ENCODE assay signal across 12 cellular contexts in genomic region chr12:51885294-51886020, GRCh38. TPM values are rescaled to one million over a fixed set of nuclear protein-coding genes. Genes with fewer than 3 reads are reported as not detected.
A peak's percentile ranks its signal among the peaks of the same experiment; 100 is the strongest.
DNase-seq lines count a peak whose midpoint lies in the region; ATAC-seq, FAIRE-seq and TF ChIP-seq lines count a peak whose summit lies in the region.
"Not testable (repeated sequence)": the region's sequence is repeated elsewhere in the genome, so short reads cannot be mapped to it uniquely, and the experiment has no call there.
"Had no signal": no experiment of that assay in that cellular context is flagged by ENCODE, and none has a peak within 500 bp of the region (broad histone marks: within the 10 kb centered on the region; RNA-seq: fewer than 3 reads in every experiment).

No MANE protein-coding gene starts in this region.

- not testable (repeated sequence) for H3K27me3 ChIP-seq in BLaER1; PC-3 (ENCODE audit: low read length); endothelial cell of umbilical vein (ENCODE audit: control insufficient read depth in 2 of 2, insufficient read depth in 2 of 2, low read length in 2 of 2)

- BruUV-seq in PC-3 (replicated peaks; lab: Mats Ljungman, UMichigan), result not testable (repeated sequence)
- TSS peak; percentile 83 for BruUV-seq in endothelial cell of umbilical vein (replicated peaks; lab: Mats Ljungman, UMichigan)

- TF ChIP-seq CTCF in PC-3 (conservative IDR thresholded peaks at IDR 0.05; ENCODE audit: low read depth, low read length); endothelial cell of umbilical vein (IDR thresholded peaks at IDR 0.05; ENCODE audit: extremely low read depth in 1 of 2, insufficient read depth in 1 of 2, low read depth in 1 of 2, low read length in 2 of 2): not testable (repeated sequence)

- dilution Hi-C loops in endothelial cell of umbilical vein (cut with MboI; ENCODE audit: extremely low pct_ligation_motif_present, low sequenced_read_pairs), result not testable (repeated sequence)

- H3K4me2 ChIP-seq in BLaER1 (peak overlapping the region; percentile 70), PC-3 (ENCODE audit: low read length) (peak overlapping the region; percentile 32; the same call in 1 of the 2 replicates), endothelial cell of umbilical vein (ENCODE audit: insufficient read depth, low read length) (peak overlapping the region; percentile 52)

- H3K79me2 ChIP-seq in PC-3 (ENCODE audit: low read length); endothelial cell of umbilical vein (ENCODE audit: control insufficient read depth, insufficient read depth, low read length): not testable (repeated sequence)

- H3K36me3 ChIP-seq in BLaER1; PC-3 (ENCODE audit: low read depth, low read length); endothelial cell of umbilical vein (ENCODE audit: control insufficient read depth in 2 of 2, extremely low read depth in 1 of 2, insufficient read depth in 2 of 2, low read length in 2 of 2): not testable (repeated sequence)

- H3F3A ChIP-seq in PC-3 (ENCODE audit: low read length, unreplicated experiment), result not testable (repeated sequence)

- 0 out of 2 replicates have a peak overlapping the region, but pooled peaks have one; percentile 18 for H3K9ac ChIP-seq in BLaER1
- H3K9ac ChIP-seq in PC-3 (ENCODE audit: low read length), result not testable (repeated sequence)
- peak overlapping the region; percentile 34 for H3K9ac ChIP-seq in endothelial cell of umbilical vein (replicated peaks; ENCODE audit: extremely low read depth, insufficient read depth, low read length)

- intact Hi-C loops in PC-3 (cut with micrococcal nuclease), result not testable (repeated sequence)
- intact Hi-C loops in activated naive CD4-positive, alpha-beta T cell treated with anti-CD3 and anti-CD28 coated beads for 36 hours (cut with micrococcal nuclease), result loop anchor here (1.0 to 2.0 kb wide), 2 partner anchors 86 to 139 kb away; no protein-coding TSS in a partner anchor
- intact Hi-C loops in endothelial cell of umbilical vein (cut with micrococcal nuclease), result loop anchor here (5.0 kb wide), 1 partner anchor 143 kb away; no protein-coding TSS in a partner anchor

- CTCF ChIA-PET in PC-3 (lab: Charles Lee) (interaction anchor here (0.8 to 1.2 kb wide), 3 partner anchors 10 to 141 kb away, joined by 3 to 7 read pairs (median 4); no protein-coding TSS in a partner anchor), endothelial cell of umbilical vein (lab: Charles Lee) (interaction anchor here (0.8 to 6.5 kb wide), 15 partner anchors 9 to 464 kb away, joined by 3 to 55 read pairs (median 5); no protein-coding TSS in a partner anchor)
- CTCF ChIA-PET in activated naive CD4-positive, alpha-beta T cell treated with anti-CD3 and anti-CD28 coated beads for 36 hours (lab: Charles Lee), result interaction anchor here (0.7 to 1.9 kb wide), 10 partner anchors 8 to 235 kb away, joined by 3 to 8 read pairs (median 4); no protein-coding TSS in a partner anchor

- H3K27ac Mint-ChIP-seq in activated naive CD4-positive, alpha-beta T cell treated with anti-CD3 and anti-CD28 coated beads for 36 hours, result peak overlapping the region; percentile 81
- H3K27ac Mint-ChIP-seq in naive B cell, result peak overlapping the region; percentile 47 to 94 (median 65)
- H3K27ac Mint-ChIP-seq in stimulated activated naive B cell treated with anti-CD40 and anti-IgM and Interleukin-4, amounts not matched to agents 10 μg/mL and 1 μg/mL and 100 μg/mL, for 72 hours, result peak overlapping the region; percentile 91

- H3K9me2 ChIP-seq in PC-3 (replicated peaks; ENCODE audit: low read length), result not testable (repeated sequence)

- H3K4me1 ChIP-seq in BLaER1 (peaks cover 44% of the 10 kb centered on the region), endothelial cell of umbilical vein (ENCODE audit: control insufficient read depth, extremely low read depth, insufficient read depth, low read length) (peaks cover 41% of the 10 kb centered on the region)
- not testable (repeated sequence) for H3K4me1 ChIP-seq in PC-3 (ENCODE audit: insufficient read depth, low read length)

- peak overlapping the region; percentile 63; the same call in 1 of the 2 replicates for H2AFZ ChIP-seq in PC-3 (ENCODE audit: low read length)
- H2AFZ ChIP-seq in endothelial cell of umbilical vein (ENCODE audit: low read depth, low read length), result not testable (repeated sequence)

- not testable (repeated sequence) for ATAC-seq in PC-3; naive B cell (ENCODE audit: low read depth in 2 of 2); stimulated activated naive B cell treated with anti-CD40 and anti-IgM and Interleukin-4, amounts not matched to agents 10 μg/mL and 1 μg/mL and 100 μg/mL, for 72 hours (replicated peaks)

- H3K27ac ChIP-seq in BLaER1, result peak overlapping the region; percentile 68
- not testable (repeated sequence) for H3K27ac ChIP-seq in PC-3 (ENCODE audit: low read length)
- H3K27ac ChIP-seq in endothelial cell of umbilical vein (ENCODE audit: insufficient read depth, low read depth, low read length), result peak overlapping the region; percentile 89

- FAIRE-seq in endothelial cell of umbilical vein (lab: Jason Lieb, UNC), result peak; percentile 38

- H3K9me3 ChIP-seq in BLaER1, result peaks cover 15% of the 10 kb centered on the region
- not testable (repeated sequence) for H3K9me3 ChIP-seq in PC-3 (ENCODE audit: low read length); endothelial cell of umbilical vein (replicated peaks; ENCODE audit: control insufficient read depth, insufficient read depth, low read length)

- POLR2A ChIA-PET in PC-3 (lab: Charles Lee; ENCODE audit: unreplicated experiment), result not testable (repeated sequence)
- POLR2A ChIA-PET in endothelial cell of umbilical vein (lab: Charles Lee), result interaction anchor here (0.8 to 1.6 kb wide), 7 partner anchors 10 to 121 kb away, joined by 3 to 8 read pairs (median 5); partner anchors contain the start of genes ACVRL1 and TAMALIN

- not testable (repeated sequence) for H4K20me1 ChIP-seq in BLaER1; PC-3 (ENCODE audit: low read length); endothelial cell of umbilical vein (replicated peaks; ENCODE audit: control insufficient read depth, extremely low read depth, insufficient read depth, low read length)

- not testable (repeated sequence) for DNase-seq in PC-3; activated naive CD4-positive, alpha-beta T cell treated with anti-CD3 and anti-CD28 coated beads for 36 hours; endothelial cell of umbilical vein (ENCODE audit: low read depth, low spot score); naive B cell; stimulated activated naive B cell treated with anti-CD40 and anti-IgM and Interleukin-4, amounts not matched to agents 10 μg/mL and 1 μg/mL and 100 μg/mL, for 72 hours

- H3K9me3 Mint-ChIP-seq in activated naive CD4-positive, alpha-beta T cell treated with anti-CD3 and anti-CD28 coated beads for 36 hours; naive B cell; stimulated activated naive B cell treated with anti-CD40 and anti-IgM and Interleukin-4, amounts not matched to agents 10 μg/mL and 1 μg/mL and 100 μg/mL, for 72 hours: not testable (repeated sequence)

- not testable (repeated sequence) for H3K4me1 Mint-ChIP-seq in activated naive CD4-positive, alpha-beta T cell treated with anti-CD3 and anti-CD28 coated beads for 36 hours (ENCODE audit: low read depth)
- H3K4me1 Mint-ChIP-seq in naive B cell, result peaks cover 10 to 18% (median 15%) of the 10 kb centered on the region in 3 donors
- peaks cover 4 to 19% of the 10 kb centered on the region in 2 donors for H3K4me1 Mint-ChIP-seq in stimulated activated naive B cell treated with anti-CD40 and anti-IgM and Interleukin-4, amounts not matched to agents 10 μg/mL and 1 μg/mL and 100 μg/mL, for 72 hours

- not testable (repeated sequence) for H3K9me1 ChIP-seq in endothelial cell of umbilical vein (replicated peaks; ENCODE audit: control insufficient read depth, extremely low read depth, insufficient read depth, low read length)

- H3K27me3 Mint-ChIP-seq in activated naive CD4-positive, alpha-beta T cell treated with anti-CD3 and anti-CD28 coated beads for 36 hours (ENCODE audit: low read depth); naive B cell; stimulated activated naive B cell treated with anti-CD40 and anti-IgM and Interleukin-4, amounts not matched to agents 10 μg/mL and 1 μg/mL and 100 μg/mL, for 72 hours: not testable (repeated sequence)

- H3K4me3 ChIP-seq in BLaER1, result peak overlapping the region; percentile 36; the same call in 1 of the 2 replicates
- not testable (repeated sequence) for H3K4me3 ChIP-seq in PC-3 (ENCODE audit: low read length); endothelial cell of umbilical vein (replicated peaks in 1 of 3; ENCODE audit: insufficient read depth in 1 of 3, low read depth in 1 of 3, low read length in 3 of 3)

- H3K4me3 Mint-ChIP-seq in activated naive CD4-positive, alpha-beta T cell treated with anti-CD3 and anti-CD28 coated beads for 36 hours, result peak overlapping the region; percentile 2
- peak overlapping the region; percentile 31 to 86 (median 70) for H3K4me3 Mint-ChIP-seq in naive B cell
- H3K4me3 Mint-ChIP-seq in stimulated activated naive B cell treated with anti-CD40 and anti-IgM and Interleukin-4, amounts not matched to agents 10 μg/mL and 1 μg/mL and 100 μg/mL, for 72 hours, result peak overlapping the region in 1 of 2 donors; percentile 52

- H3K36me3 Mint-ChIP-seq in activated naive CD4-positive, alpha-beta T cell treated with anti-CD3 and anti-CD28 coated beads for 36 hours (ENCODE audit: low read depth); naive B cell; stimulated activated naive B cell treated with anti-CD40 and anti-IgM and Interleukin-4, amounts not matched to agents 10 μg/mL and 1 μg/mL and 100 μg/mL, for 72 hours: not testable (repeated sequence)

- not testable (repeated sequence) for TF ChIP-seq POLR2A in endothelial cell of umbilical vein (IDR thresholded peaks at IDR 0.05; ENCODE audit: low read depth, low read length)

RNA-seq across cellular contexts. Expression of gene ANKRD33, which starts 2.4 kb away (rescaled TPM):
- total RNA-seq in PC-3 (2014; rRNA removed) (not detected in 2 replicates), endothelial cell of umbilical vein (0.95 and 1.2 TPM in 2 replicates)
- total RNA-seq in activated naive CD4-positive, alpha-beta T cell treated with anti-CD3 and anti-CD28 coated beads for 36 hours, result not detected
- polyA plus RNA-seq in endothelial cell of umbilical vein (0.80 and 0.92 TPM in 2 replicates), naive B cell (ENCODE audit: low read depth in 6 of 6) (not detected)
- polyA plus RNA-seq in endothelial cell of umbilical vein (2011; cell fraction: cytosol; rRNA removed), result 0.25 and 0.34 TPM in 2 replicates
- polyA plus RNA-seq in endothelial cell of umbilical vein (2011; cell fraction: nucleus; rRNA removed), result 2.9 and 3.2 TPM in 2 replicates
- polyA plus RNA-seq in endothelial cell of umbilical vein (2012), result 0.60 and 0.86 TPM in 2 replicates
- 0.36 and 0.61 TPM in 2 replicates for polyA minus RNA-seq in endothelial cell of umbilical vein
- not detected for polyA minus RNA-seq in endothelial cell of umbilical vein (2011; cell fraction: cytosol; rRNA and poly(A)+ RNA removed)
- 0.58 and 0.87 TPM in 2 replicates for polyA minus RNA-seq in endothelial cell of umbilical vein (2011; cell fraction: nucleus; rRNA and poly(A)+ RNA removed)
- total RNA-seq: A673; activated T-helper 2 cell treated with anti-CD3 and anti-CD28 coated beads, Interferon-gamma antibody, Interleukin-2, Interleukin-4, amounts not matched to agents 10 μg/mL and 5 μg/mL and 100 μg/mL, durations not matched to agents 14 hours and 24 hours and 36 hours; HT-29; RPMI7951; T-helper 1 cell treated with Interleukin-12 subunit alpha and Interleukin-12 subunit beta and Interleukin-4 antibody, amounts not matched to agents 30 ng/mL and 1 ng/mL, for 36 hours had no signal
- polyA plus RNA-seq: keratinocyte had no signal

RNA-seq across cellular contexts. Expression of gene ACVRL1, which starts 21.8 kb away (rescaled TPM):
- total RNA-seq in PC-3 (2014; rRNA removed), result 0.40 TPM in 1 of 2 replicates, not detected in the other
- total RNA-seq in activated naive CD4-positive, alpha-beta T cell treated with anti-CD3 and anti-CD28 coated beads for 36 hours, result not detected
- total RNA-seq in endothelial cell of umbilical vein, result 404 and 427 TPM in 2 replicates
- polyA plus RNA-seq in endothelial cell of umbilical vein, result 355 and 403 TPM in 2 replicates
- 270 and 301 TPM in 2 replicates for polyA plus RNA-seq in endothelial cell of umbilical vein (2011; cell fraction: cytosol; rRNA removed)
- 559 and 644 TPM in 2 replicates for polyA plus RNA-seq in endothelial cell of umbilical vein (2011; cell fraction: nucleus; rRNA removed)
- polyA plus RNA-seq in endothelial cell of umbilical vein (2012), result 203 and 337 TPM in 2 replicates
- 398 and 445 TPM in 2 replicates for polyA minus RNA-seq in endothelial cell of umbilical vein
- not detected for polyA minus RNA-seq in endothelial cell of umbilical vein (2011; cell fraction: cytosol; rRNA and poly(A)+ RNA removed)
- polyA minus RNA-seq in endothelial cell of umbilical vein (2011; cell fraction: nucleus; rRNA and poly(A)+ RNA removed), result 169 and 190 TPM in 2 replicates
- not detected for polyA plus RNA-seq in naive B cell (ENCODE audit: low read depth in 6 of 6)
- total RNA-seq: activated T-helper 2 cell treated with anti-CD3 and anti-CD28 coated beads, Interferon-gamma antibody, Interleukin-2, Interleukin-4, amounts not matched to agents 10 μg/mL and 5 μg/mL and 100 μg/mL, durations not matched to agents 14 hours and 24 hours and 36 hours; HT-29; RPMI7951; T-helper 1 cell treated with Interleukin-12 subunit alpha and Interleukin-12 subunit beta and Interleukin-4 antibody, amounts not matched to agents 30 ng/mL and 1 ng/mL, for 36 hours had no signal
- polyA plus RNA-seq: keratinocyte had no signal

RNA-seq across cellular contexts. Expression of gene FIGNL2, which starts 36.9 kb away (rescaled TPM):
- total RNA-seq in PC-3 (2014; rRNA removed) (not detected in 2 replicates), endothelial cell of umbilical vein (2.4 and 2.5 TPM in 2 replicates)
- total RNA-seq in activated naive CD4-positive, alpha-beta T cell treated with anti-CD3 and anti-CD28 coated beads for 36 hours, result under 1 TPM; 0.25 to 0.36 TPM
- polyA plus RNA-seq in endothelial cell of umbilical vein (1.4 and 1.5 TPM in 2 replicates), naive B cell (ENCODE audit: low read depth in 6 of 6) (under 1 TPM in 2 of 6 donors, not detected in 4; 0.06 to 0.11 TPM)
- polyA plus RNA-seq in endothelial cell of umbilical vein (2011; cell fraction: cytosol; rRNA removed), result 0.50 and 0.54 TPM in 2 replicates
- 3.3 TPM in 2 replicates for polyA plus RNA-seq in endothelial cell of umbilical vein (2011; cell fraction: nucleus; rRNA removed)
- polyA plus RNA-seq in endothelial cell of umbilical vein (2012), result 0.48 and 0.49 TPM in 2 replicates
- polyA minus RNA-seq in endothelial cell of umbilical vein, result 4.6 and 5.1 TPM in 2 replicates
- polyA minus RNA-seq in endothelial cell of umbilical vein (2011; cell fraction: cytosol; rRNA and poly(A)+ RNA removed), result not detected
- polyA minus RNA-seq in endothelial cell of umbilical vein (2011; cell fraction: nucleus; rRNA and poly(A)+ RNA removed), result 2.5 and 3.5 TPM in 2 replicates
- total RNA-seq: HT-29, RPMI7951 had no signal
- polyA plus RNA-seq: keratinocyte had no signal

Comparison
In these comparisons a context has a peak if more than half of its experiments do, and no peak if none do; other contexts are left out.
1. RNA of gene ACVRL1, which starts 21.8 kb away (total RNA-seq): 404 to 427 TPM in endothelial cell of umbilical vein; 0.40 TPM in PC-3 and not detected in activated naive CD4-positive, alpha-beta T cell treated with anti-CD3 and anti-CD28 coated beads for 36 hours; every median in the first group is over 100 times any median in the second.
2. Peak in every context shown above with its lines, with median percentiles within 50 percentile points of each other: H3K4me2 ChIP-seq and H3K27ac Mint-ChIP-seq.